In the genomic region with DNA sequence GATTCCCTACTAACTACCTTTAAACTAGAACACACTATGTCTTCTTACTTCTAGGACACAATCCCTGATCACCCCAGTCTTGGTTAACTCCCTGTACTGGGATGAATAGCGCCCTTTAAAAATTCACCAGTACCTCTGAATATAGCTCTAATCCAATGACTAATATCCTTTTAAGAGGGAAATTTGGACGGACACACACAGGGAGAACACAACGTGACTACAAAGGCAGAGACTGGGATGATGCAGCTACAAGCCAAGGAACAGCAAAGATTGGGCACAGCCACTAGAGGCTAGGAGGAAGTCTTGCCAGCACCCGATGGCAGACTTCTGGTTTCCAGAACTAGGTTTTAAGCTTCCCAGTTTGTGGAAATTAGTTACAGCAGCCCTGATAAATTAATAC, we compare ENCODE assay signal across 14 cellular contexts.
"Had no signal": no experiment of that assay in that cellular context is flagged by ENCODE, and none has a peak within 500 bp of the region (broad histone marks: within the 10 kb centered on the region; RNA-seq: fewer than 3 reads in every experiment).

No MANE protein-coding gene starts in this region.

- H3K4me3 Mint-ChIP-seq: activated CD8-positive, alpha-beta T cell treated with anti-CD3 and anti-CD28 coated beads, Interleukin-2, amount 10 ng/mL, durations not matched to agents 7 days and 5 days; natural killer cell; T-helper 2 cell treated with Interferon-gamma antibody and Interleukin-4, amounts not matched to agents 5 μg/mL and 100 μg/mL, for 36 hours had no signal

- H3K9me3 Mint-ChIP-seq: natural killer cell had no signal

- H3K4me1 ChIP-seq: colonic mucosa, transverse colon had no signal

- H3K36me3 Mint-ChIP-seq: natural killer cell had no signal

- H3K9me3 ChIP-seq: colonic mucosa, transverse colon had no signal

- H3K4me3 ChIP-seq: colonic mucosa, transverse colon had no signal

- H3K4me1 Mint-ChIP-seq: natural killer cell had no signal

- H3K27me3 ChIP-seq: colonic mucosa, transverse colon had no signal

- H3K27ac Mint-ChIP-seq: natural killer cell; T-helper 2 cell treated with Interferon-gamma antibody and Interleukin-4, amounts not matched to agents 5 μg/mL and 100 μg/mL, for 36 hours had no signal

- H3K36me3 ChIP-seq: colonic mucosa, transverse colon had no signal

- DNase-seq: activated CD4-positive, alpha-beta T cell treated with anti-CD3 and anti-CD28 coated beads for 48 hours; activated CD8-positive, alpha-beta memory T cell treated with anti-CD3 and anti-CD28 coated beads, Interleukin-2, amount 50 U/mL, for 48 hours; activated CD8-positive, alpha-beta T cell treated with anti-CD3 and anti-CD28 coated beads, Interleukin-2, amount 10 ng/mL, durations not matched to agents 7 days and 5 days; activated naive CD4-positive, alpha-beta T cell; caudate nucleus; colonic mucosa; effector CD8-positive, alpha-beta T cell; glutamatergic neuron; natural killer cell; stimulated activated CD4-positive, alpha-beta T cell treated with anti-CD3 and anti-CD28 coated beads, Interleukin-2, amount 100 ng/mL, for 24 hours; stimulated activated naive CD4-positive, alpha-beta T cell; substantia nigra; transverse colon had no signal
